ENCODE assay signal across 10 cellular contexts in genomic region chr22:29225422-29226090, GRCh38. TPM values are rescaled to one million over a fixed set of nuclear protein-coding genes. Genes with fewer than 3 reads are reported as not detected.
A peak's percentile ranks its signal among the peaks of the same experiment; 100 is the strongest.
DNase-seq lines count a peak whose midpoint lies in the region; ATAC-seq, FAIRE-seq and TF ChIP-seq lines count a peak whose summit lies in the region.
"Had no signal": no experiment of that assay in that cellular context is flagged by ENCODE, and none has a peak within 500 bp of the region (broad histone marks: within the 10 kb centered on the region; RNA-seq: fewer than 3 reads in every experiment).

No MANE protein-coding gene starts in this region.

- no peak for DNase-seq in A549 (ENCODE audit: low read depth in 1 of 2, low spot score in 1 of 2)
- DNase-seq in NCI-H2029 treated with DMSO at 0.1 percent for 48 hours (lab: John Stamatoyannopoulos, UW), result peak; percentile 1
- no peak for DNase-seq in RWPE1 (ENCODE audit: low spot score)
- no peak for DNase-seq in central memory CD4-positive, alpha-beta T cell
- DNase-seq: activated CD4-positive, alpha-beta T cell treated with anti-CD3 and anti-CD28 coated beads for 48 hours had no signal

- CTCF ChIA-PET in A549 (lab: Yijun Ruan, JAX), result interaction anchor here (1.0 to 1.5 kb wide), 4 partner anchors 20 to 23 kb away, joined by 3 to 4 read pairs (median 4); no protein-coding TSS in a partner anchor
- CTCF ChIA-PET in RWPE1 (lab: Yijun Ruan, JAX), result no interaction called here

- FAIRE-seq in A549 (lab: Jason Lieb, UNC), result no peak

- ATAC-seq in A549 (peak; percentile 48 to 63), esophagus mucosa (peak; percentile 64), HG03520 (IDR thresholded peaks at IDR 0.05; ENCODE audit: unreplicated experiment) (no peak), HG02798 (IDR thresholded peaks at IDR 0.05; ENCODE audit: poor library complexity, unreplicated experiment) (no peak)

- no peak for TF ChIP-seq POLR2A in A549 (IDR thresholded peaks at IDR 0.05; ENCODE audit: low read length)

- H3K4me1 ChIP-seq in A549, result peaks cover 2% of the 10 kb centered on the region; the same call in 2 of the 3 replicates
- H3K4me1 ChIP-seq in muscle layer of duodenum (ENCODE audit: control insufficient read depth in 1 of 2, insufficient read depth in 2 of 2, low read length in 2 of 2), result peaks cover 0 to 18% of the 10 kb centered on the region in 2 donors

- no peak overlapping the region for H3K4me2 ChIP-seq in A549

- WGBS in A549 (ENCODE audit: missing lambda C conversion rate), result 80% methylated on average over 8 of the region's 16 CpGs

- H3K4me3 ChIP-seq in A549, result no peak overlapping the region
- no peak overlapping the region for H3K4me3 ChIP-seq in muscle layer of duodenum (ENCODE audit: low read depth in 1 of 2, low read length in 2 of 2)

- POLR2A ChIA-PET in A549 (lab: Yijun Ruan, JAX), result no interaction called here
- POLR2A ChIA-PET in RWPE1 (lab: Yijun Ruan, JAX; ENCODE audit: low non-redundant PET), result no interaction called here

- TF ChIP-seq EP300 in A549 (IDR thresholded peaks at IDR 0.05), result no peak

- H3K27me3 ChIP-seq in muscle layer of duodenum (ENCODE audit: low read depth, low read length), result no peaks in the 10 kb centered on the region

- H3K27ac ChIP-seq in A549 (no peak overlapping the region), muscle layer of duodenum (ENCODE audit: low read length) (peak overlapping the region; percentile 16), RWPE1 (no peak overlapping the region)
- H3K27ac ChIP-seq: C4-2B had no signal

- no peaks in the 10 kb centered on the region for H3K9me3 ChIP-seq in A549
- no peaks in the 10 kb centered on the region for H3K9me3 ChIP-seq in muscle layer of duodenum (ENCODE audit: control insufficient read depth in 1 of 2, low read length in 2 of 2)

- H3K36me3 ChIP-seq in muscle layer of duodenum (ENCODE audit: control insufficient read depth in 1 of 2, insufficient read depth in 2 of 2, low read length in 2 of 2), result no peaks in the 10 kb centered on the region

- no peak for TF ChIP-seq CTCF in A549 (IDR thresholded peaks at IDR 0.05)
- no peak for TF ChIP-seq CTCF in RWPE1 (conservative IDR thresholded peaks at IDR 0.05; ENCODE audit: low read depth)

- TF ChIP-seq RAD21 in A549 (conservative IDR thresholded peaks at IDR 0.05 in 1 of 2, IDR thresholded peaks at IDR 0.05 in 1 of 2), result no peak

TF ChIP-seq in A549, 52 proteins besides CTCF, POLR2A, EP300 and RAD21:
- TF ChIP-seq CHD4 (IDR thresholded peaks at IDR 0.05; ENCODE audit: borderline replicate concordance), result no peak
- no peak for TF ChIP-seq TP53 (CRISPR knock-in tag; IDR thresholded peaks at IDR 0.05)
- TF ChIP-seq CEBPB (IDR thresholded peaks at IDR 0.05), result no peak
- TF ChIP-seq RARB (CRISPR knock-in tag; IDR thresholded peaks at IDR 0.05), result no peak
- no peak for TF ChIP-seq MAX (IDR thresholded peaks at IDR 0.05)

RNA-seq across cellular contexts. Expression of gene EMID1, which starts 19.9 kb away (rescaled TPM):
- polyA plus RNA-seq in A549 (2011; rRNA removed), result 0.28 and 0.32 TPM in 2 replicates
- 0.41 and 0.54 TPM in 2 replicates for polyA plus RNA-seq in A549 (2012; cell fraction: cytosol; rRNA removed)
- polyA plus RNA-seq in A549 (2012; cell fraction: nucleus; rRNA removed), result 0.56 and 0.77 TPM in 2 replicates
- polyA plus RNA-seq in A549 (2017; fragmentation: RNase III; extraction: RNeasy Plus Mini Kit Qiagen cat#74134 plus additional on column Dnase treatment), result 0.28 to 0.53 TPM (median 0.35 TPM) in 3 replicates
- polyA minus RNA-seq in A549 (2011; rRNA and poly(A)+ RNA removed), result 0.39 and 0.58 TPM in 2 replicates
- total RNA-seq in esophagus mucosa, result 0.84 TPM

RNA-seq across cellular contexts. Expression of gene RHBDD3, which starts 42.2 kb away (rescaled TPM):
- polyA plus RNA-seq in A549 (2011; rRNA removed) (10.2 and 14.2 TPM in 2 replicates), A549 (2017; fragmentation: RNase III; extraction: RNeasy Plus Mini Kit Qiagen cat#74134 plus additional on column Dnase treatment) (20.0 to 23.2 TPM (median 20.8 TPM) in 3 replicates)
- polyA plus RNA-seq in A549 (2012; cell fraction: cytosol; rRNA removed), result 25.9 and 36.5 TPM in 2 replicates
- polyA plus RNA-seq in A549 (2012; cell fraction: nucleus; rRNA removed), result 65.7 and 89.0 TPM in 2 replicates
- polyA minus RNA-seq in A549 (2011; rRNA and poly(A)+ RNA removed), result 5.3 and 5.7 TPM in 2 replicates
- 10.4 TPM for total RNA-seq in esophagus mucosa

RNA-seq across cellular contexts. Expression of gene EWSR1, which starts 42.5 kb away (rescaled TPM):
- polyA plus RNA-seq in A549 (2011; rRNA removed), result 146 and 202 TPM in 2 replicates
- polyA plus RNA-seq in A549 (2012; cell fraction: cytosol; rRNA removed), result 174 and 243 TPM in 2 replicates
- polyA plus RNA-seq in A549 (2012; cell fraction: nucleus; rRNA removed), result 430 and 508 TPM in 2 replicates
- 266 to 281 TPM (median 272 TPM) in 3 replicates for polyA plus RNA-seq in A549 (2017; fragmentation: RNase III; extraction: RNeasy Plus Mini Kit Qiagen cat#74134 plus additional on column Dnase treatment)
- polyA minus RNA-seq in A549 (2011; rRNA and poly(A)+ RNA removed), result 233 and 303 TPM in 2 replicates
- total RNA-seq in esophagus mucosa, result 127 TPM

Comparison
In these comparisons a context has a peak if more than half of its experiments do, and no peak if none do; other contexts are left out.
1. ATAC-seq: peak in A549 (2 of 2) and esophagus mucosa (single experiment); none in HG03520 (single experiment) and HG02798 (single experiment).